ENCODE assay signal across 13 cellular contexts in the genomic region with DNA sequence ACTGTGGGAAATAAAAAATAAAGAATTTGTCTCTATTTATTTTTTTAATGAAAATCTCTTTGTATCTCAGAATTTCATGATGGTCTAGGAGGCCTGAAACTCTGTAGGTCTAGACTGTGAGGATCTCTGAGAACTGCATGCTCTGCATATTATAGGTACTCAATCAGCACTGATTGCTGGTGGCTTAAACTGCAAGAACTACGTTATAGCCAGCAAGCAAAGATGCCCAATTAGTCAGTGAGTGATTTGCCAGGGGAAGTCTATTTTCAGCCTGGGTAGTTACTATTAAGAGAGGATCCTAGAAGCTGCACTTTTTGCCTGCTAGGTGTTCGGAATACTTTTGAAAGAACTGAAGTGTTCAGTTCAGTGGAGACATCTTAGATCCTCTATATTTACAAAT.
"Had no signal": no experiment of that assay in that cellular context is flagged by ENCODE, and none has a peak within 500 bp of the region (broad histone marks: within the 10 kb centered on the region; RNA-seq: fewer than 3 reads in every experiment).

No MANE protein-coding gene starts in this region.

- H3K4me3 ChIP-seq: ascending aorta, upper lobe of left lung had no signal

- H3K27ac ChIP-seq: ascending aorta, epithelial cell of prostate, upper lobe of left lung had no signal

- ATAC-seq: effector memory CD8-positive, alpha-beta T cell had no signal

- H3K4me1 ChIP-seq: ascending aorta, upper lobe of left lung had no signal

- DNase-seq: activated CD4-positive, alpha-beta memory T cell treated with anti-CD3 and anti-CD28 coated beads for 36 hours; activated CD4-positive, alpha-beta T cell treated with anti-CD3 and anti-CD28 coated beads for 1 hour; activated naive CD8-positive, alpha-beta T cell treated with anti-CD3 and anti-CD28 coated beads, Interleukin-2, amount 10 ng/mL, durations not matched to agents 7 days and 5 days; activated T-cell treated with anti-CD3 and anti-CD28 coated beads, Interleukin-2, amount 50 U/mL, for 48 hours; effector memory CD8-positive, alpha-beta T cell; head of caudate nucleus; mesendoderm; stimulated activated CD4-positive, alpha-beta T cell treated with anti-CD3 and anti-CD28 coated beads, Interleukin-4, amount 100 ng/mL, for 1 hour; stimulated activated CD8-positive, alpha-beta memory T cell treated with anti-CD3 and anti-CD28 coated beads, Interleukin-4, amount 100 ng/mL, for 48 hours; stimulated activated naive CD8-positive, alpha-beta T cell treated with anti-CD3 and anti-CD28 coated beads, Interleukin-15, Interleukin-2, amounts not matched to agents 100 U/mL and 50 U/mL, for 24 hours; upper lobe of left lung had no signal

- H3K36me3 ChIP-seq: ascending aorta, upper lobe of left lung had no signal

- H3K27me3 ChIP-seq: ascending aorta, upper lobe of left lung had no signal
